In genomic region chr20:4973330-4974097, GRCh38 we compare ENCODE assay signal across 8 cellular contexts. TPM values are rescaled to one million over a fixed set of nuclear protein-coding genes. Genes with fewer than 3 reads are reported as not detected.
DNase-seq lines count a peak whose midpoint lies in the region; ATAC-seq and TF ChIP-seq lines count a peak whose summit lies in the region.

No MANE protein-coding gene starts in this region.

- H3K4me1 Mint-ChIP-seq in GM23338 = peaks cover 11% of the 10 kb centered on the region
- H3K4me1 Mint-ChIP-seq in activated T-helper 17 cell treated with anti-CD3 and anti-CD28 coated beads, Interleukin-2, amount 50 U/mL, for 72 hours = peaks cover 6% of the 10 kb centered on the region

- H4K20me1 ChIP-seq in GM23338 (replicated peaks; ENCODE audit: insufficient read depth) = 0 out of 2 replicates have a peak, but pooled peaks cover 3% of the 10 kb centered on the region
- no peaks in the 10 kb centered on the region for H4K20me1 ChIP-seq in MM.1S (ENCODE audit: insufficient read depth, low read length)
- H4K20me1 ChIP-seq in smooth muscle cell (ENCODE audit: low read depth) = peaks cover 10% of the 10 kb centered on the region

- peak overlapping the region; percentile 7; the same call in 1 of the 2 replicates for H3K27ac Mint-ChIP-seq in GM23338
- peak overlapping the region; percentile 76 for H3K27ac Mint-ChIP-seq in activated T-helper 17 cell treated with anti-CD3 and anti-CD28 coated beads, Interleukin-2, amount 50 U/mL, for 72 hours

- H3K9ac ChIP-seq in MM.1S (ENCODE audit: low read length) = peak overlapping the region; percentile 37; the same call in 1 of the 2 replicates
- peak overlapping the region; percentile 37 for H3K9ac ChIP-seq in smooth muscle cell (ENCODE audit: low read depth)

- ATAC-seq in GM23338 (no peak), heart left ventricle (peak; percentile 37 to 72 (median 53)), GM19455 (IDR thresholded peaks at IDR 0.05; ENCODE audit: unreplicated experiment) (no peak)
- peak; percentile 89 for ATAC-seq in activated T-helper 17 cell treated with anti-CD3 and anti-CD28 coated beads, Interleukin-2, amount 50 U/mL, for 72 hours (replicated peaks)

- H3K27ac ChIP-seq in GM23338 (ENCODE audit: low read depth) = no peak overlapping the region; the same call in 1 of the 2 replicates
- H3K27ac ChIP-seq in MM.1S (ENCODE audit: low read length) = peak overlapping the region; percentile 53
- peak overlapping the region in 9 of 12 donors; percentile 3 to 83 (median 44) for H3K27ac ChIP-seq in heart left ventricle
- H3K27ac ChIP-seq in smooth muscle cell (ENCODE audit: low read depth) = peak overlapping the region; percentile 78

- peak; percentile 80 for DNase-seq in GM06990 (ENCODE audit: extremely low read depth, insufficient read length)
- no peak for DNase-seq in GM23338 (ENCODE audit: low spot score)
- DNase-seq in MM.1S = peak; percentile 76
- peak in 3 of 5 donors; percentile 13 to 39 (median 20) for DNase-seq in heart left ventricle
- no peak for DNase-seq in smooth muscle cell (lab: John Stamatoyannopoulos, UW; ENCODE audit: unreplicated experiment)
- DNase-seq in NCI-H82 treated with DMSO at 0.1 percent for 48 hours (lab: John Stamatoyannopoulos, UW; ENCODE audit: unreplicated experiment) = no peak

- intact Hi-C loops in heart left ventricle (cut with DNase I) = loop anchor here in 1 of 10 donors (10.0 kb wide), 1 partner anchor 61 kb away; no protein-coding TSS in a partner anchor

- H3K79me2 ChIP-seq in GM23338 (replicated peaks; ENCODE audit: insufficient read depth) (peaks cover 37% of the 10 kb centered on the region; the same call in 1 of the 2 replicates), MM.1S (ENCODE audit: low read length) (peaks cover 16% of the 10 kb centered on the region), smooth muscle cell (ENCODE audit: low read depth) (no peaks in the 10 kb centered on the region)

- H3F3A ChIP-seq in GM23338 (replicated peaks; ENCODE audit: low read depth) (no peaks in the 10 kb centered on the region), MM.1S (ENCODE audit: insufficient read depth, low read length) (no peaks in the 10 kb centered on the region), smooth muscle cell (ENCODE audit: low read depth) (peaks cover 6% of the 10 kb centered on the region)

- TF ChIP-seq POLR2A in heart left ventricle (IDR thresholded peaks at IDR 0.05) = no peak

- H3K4me3 Mint-ChIP-seq in GM23338 = no peak overlapping the region
- peak overlapping the region; percentile 61 for H3K4me3 Mint-ChIP-seq in activated T-helper 17 cell treated with anti-CD3 and anti-CD28 coated beads, Interleukin-2, amount 50 U/mL, for 72 hours

- H3K36me3 Mint-ChIP-seq in GM23338 (ENCODE audit: low read depth) = peaks cover 4% of the 10 kb centered on the region; the same call in 2 of the 3 replicates
- H3K36me3 Mint-ChIP-seq in activated T-helper 17 cell treated with anti-CD3 and anti-CD28 coated beads, Interleukin-2, amount 50 U/mL, for 72 hours (ENCODE audit: low read depth) = peaks cover 24% of the 10 kb centered on the region

- H3K36me3 ChIP-seq in GM06990 (ENCODE audit: control insufficient read depth, insufficient read depth, low read length) = no peaks in the 10 kb centered on the region
- H3K36me3 ChIP-seq in GM23338 (ENCODE audit: insufficient read depth) = peaks cover 3% of the 10 kb centered on the region; the same call in 1 of the 2 replicates
- H3K36me3 ChIP-seq in MM.1S (replicated peaks; ENCODE audit: insufficient read depth, low read length) = no peaks in the 10 kb centered on the region
- H3K36me3 ChIP-seq in heart left ventricle = peaks cover 0 to 25% (median 21%) of the 10 kb centered on the region in 9 donors
- peaks cover 3% of the 10 kb centered on the region for H3K36me3 ChIP-seq in smooth muscle cell (ENCODE audit: low read depth)

- peaks cover 1% of the 10 kb centered on the region for H3K27me3 Mint-ChIP-seq in GM23338 (ENCODE audit: insufficient read depth, low read depth, poor library complexity)
- H3K27me3 Mint-ChIP-seq in activated T-helper 17 cell treated with anti-CD3 and anti-CD28 coated beads, Interleukin-2, amount 50 U/mL, for 72 hours = no peaks in the 10 kb centered on the region

- H3K4me2 ChIP-seq in GM23338 (no peak overlapping the region), MM.1S (ENCODE audit: low read depth, low read length) (peak overlapping the region; percentile 27), smooth muscle cell (peak overlapping the region; percentile 43)

- no peak for TF ChIP-seq CTCF in GM06990 (IDR thresholded peaks at IDR 0.05; ENCODE audit: insufficient read depth, low read length, poor library complexity, severe bottlenecking)
- TF ChIP-seq CTCF in GM23338 (conservative IDR thresholded peaks at IDR 0.05; ENCODE audit: low read depth in 2 of 2) = no peak
- no peak for TF ChIP-seq CTCF in MM.1S (IDR thresholded peaks at IDR 0.05; ENCODE audit: low read length)
- TF ChIP-seq CTCF in heart left ventricle (IDR thresholded peaks at IDR 0.05) = no peak
- no peak for TF ChIP-seq CTCF in smooth muscle cell (IDR thresholded peaks at IDR 0.05; ENCODE audit: borderline replicate concordance, insufficient read depth, poor library complexity, severe bottlenecking)

- no peaks in the 10 kb centered on the region for H3K9me3 ChIP-seq in MM.1S (replicated peaks; ENCODE audit: insufficient read depth, low read length)
- H3K9me3 ChIP-seq in heart left ventricle = no peaks in the 10 kb centered on the region
- no peaks in the 10 kb centered on the region for H3K9me3 ChIP-seq in smooth muscle cell (replicated peaks; ENCODE audit: low read depth)

- WGBS in heart left ventricle, 4 donors = 37 to 57% (median 48%) methylated on average over 11 of the region's 11 CpGs
- WGBS in smooth muscle cell (ENCODE audit: low lambda C conversion rate) = 63% methylated on average over 11 of the region's 11 CpGs

- H2AFZ ChIP-seq in GM23338 (no peak overlapping the region), MM.1S (ENCODE audit: low read length) (no peak overlapping the region), smooth muscle cell (ENCODE audit: low read depth) (peak overlapping the region; percentile 2)

- H3K4me1 ChIP-seq in GM23338 (ENCODE audit: insufficient read depth) = peaks cover 4% of the 10 kb centered on the region
- no peaks in the 10 kb centered on the region for H3K4me1 ChIP-seq in MM.1S (ENCODE audit: low read length)
- H3K4me1 ChIP-seq in heart left ventricle = peaks cover 0 to 26% (median 18%) of the 10 kb centered on the region in 12 donors
- peaks cover 9% of the 10 kb centered on the region for H3K4me1 ChIP-seq in smooth muscle cell (ENCODE audit: low read depth)

- H3K9me3 Mint-ChIP-seq in GM23338 = no peaks in the 10 kb centered on the region
- no peaks in the 10 kb centered on the region for H3K9me3 Mint-ChIP-seq in activated T-helper 17 cell treated with anti-CD3 and anti-CD28 coated beads, Interleukin-2, amount 50 U/mL, for 72 hours

- H3K4me3 ChIP-seq in GM06990 (replicated peaks; ENCODE audit: low read depth, low read length) (peak overlapping the region; percentile 53), GM23338 (no peak overlapping the region), MM.1S (ENCODE audit: low read length) (peak overlapping the region; percentile 30), heart left ventricle (peak overlapping the region in 9 of 12 donors; percentile 4 to 52 (median 30)), smooth muscle cell (no peak overlapping the region)

- H3K9me2 ChIP-seq in GM23338 (ENCODE audit: insufficient read depth) (no peaks in the 10 kb centered on the region), MM.1S (replicated peaks; ENCODE audit: insufficient read depth, low read length) (no peaks in the 10 kb centered on the region)

- H3K27me3 ChIP-seq in GM06990 (replicated peaks; ENCODE audit: control insufficient read depth, insufficient read depth, low read length) = no peaks in the 10 kb centered on the region
- H3K27me3 ChIP-seq in GM23338 (ENCODE audit: insufficient read depth) = no peaks in the 10 kb centered on the region
- H3K27me3 ChIP-seq in MM.1S (replicated peaks; ENCODE audit: insufficient read depth, low read length) = no peaks in the 10 kb centered on the region
- H3K27me3 ChIP-seq in heart left ventricle = no peaks in the 10 kb centered on the region
- no peaks in the 10 kb centered on the region for H3K27me3 ChIP-seq in smooth muscle cell (ENCODE audit: low read depth)

TF ChIP-seq in GM23338, 12 proteins besides CTCF, POLR2A, EP300 and RAD21 (continues in another document):
- TF ChIP-seq EZH2 (IDR thresholded peaks at IDR 0.05; ENCODE audit: low read depth, unreplicated experiment) (no peak), EZH2phosphoT487 (IDR thresholded peaks at IDR 0.05; ENCODE audit: unreplicated experiment) (no peak), ZNF331 (CRISPR knock-in tag; IDR thresholded peaks at IDR 0.05; ENCODE audit: low read depth) (no peak), ZNF114 (CRISPR knock-in tag; IDR thresholded peaks at IDR 0.05) (no peak), STAT1 (IDR thresholded peaks at IDR 0.05; ENCODE audit: unreplicated experiment) (no peak)

RNA-seq across cellular contexts. Expression of gene SLC23A2, which starts 27.8 kb away (rescaled TPM):
- 13.6 and 20.2 TPM in 2 replicates for total RNA-seq in GM23338 (2014; rRNA removed; shearing (Covaris generic))
- polyA plus RNA-seq in GM23338 (2016; fragmentation: Nextera tagmentation; extraction: Ambion mirVana) (3.8 and 4.4 TPM in 2 replicates), heart left ventricle (1 to 10 TPM; 3.0 to 3.3 TPM), smooth muscle cell (1.4 TPM in 2 replicates)
- total RNA-seq in activated T-helper 17 cell treated with anti-CD3 and anti-CD28 coated beads, Interleukin-2, amount 50 U/mL, for 72 hours = 10 to 100 TPM in 1 of 2 donors, 1 to 10 TPM in 1; 9.0 to 17.2 TPM
- total RNA-seq in heart left ventricle (10 to 100 TPM in 2 of 9 donors, 1 to 10 TPM in 7; 5.0 to 18.7 (median 8.4) TPM), smooth muscle cell (5.0 and 5.6 TPM in 2 replicates)

Comparison
In these comparisons a context has a peak if more than half of its experiments do, and no peak if none do; other contexts are left out.
1. DNase-seq: peak in GM06990 (single experiment), MM.1S (single experiment) and heart left ventricle (3 of 5); none in GM23338 (single experiment), smooth muscle cell (single experiment) and NCI-H82 treated with DMSO at 0.1 percent for 48 hours (single experiment).
2. H3K4me3 ChIP-seq: peak in GM06990 (single experiment), MM.1S (single experiment) and heart left ventricle (9 of 12); none in GM23338 (single experiment) and smooth muscle cell (single experiment).
3. ATAC-seq: peak in activated T-helper 17 cell treated with anti-CD3 and anti-CD28 coated beads, Interleukin-2, amount 50 U/mL, for 72 hours (single experiment) and heart left ventricle (4 of 4); none in GM23338 (single experiment) and GM19455 (single experiment).